ENCODE assay signal across 1 cellular context in genomic region chr7:34837826-34838225, GRCh38.
TF ChIP-seq lines count a peak whose summit lies in the region.

No MANE protein-coding gene starts in this region.

TF ChIP-seq in HepG2, 621 proteins besides CTCF, POLR2A, EP300 and RAD21 (continued from another document):
- TF ChIP-seq, protein P1, sequence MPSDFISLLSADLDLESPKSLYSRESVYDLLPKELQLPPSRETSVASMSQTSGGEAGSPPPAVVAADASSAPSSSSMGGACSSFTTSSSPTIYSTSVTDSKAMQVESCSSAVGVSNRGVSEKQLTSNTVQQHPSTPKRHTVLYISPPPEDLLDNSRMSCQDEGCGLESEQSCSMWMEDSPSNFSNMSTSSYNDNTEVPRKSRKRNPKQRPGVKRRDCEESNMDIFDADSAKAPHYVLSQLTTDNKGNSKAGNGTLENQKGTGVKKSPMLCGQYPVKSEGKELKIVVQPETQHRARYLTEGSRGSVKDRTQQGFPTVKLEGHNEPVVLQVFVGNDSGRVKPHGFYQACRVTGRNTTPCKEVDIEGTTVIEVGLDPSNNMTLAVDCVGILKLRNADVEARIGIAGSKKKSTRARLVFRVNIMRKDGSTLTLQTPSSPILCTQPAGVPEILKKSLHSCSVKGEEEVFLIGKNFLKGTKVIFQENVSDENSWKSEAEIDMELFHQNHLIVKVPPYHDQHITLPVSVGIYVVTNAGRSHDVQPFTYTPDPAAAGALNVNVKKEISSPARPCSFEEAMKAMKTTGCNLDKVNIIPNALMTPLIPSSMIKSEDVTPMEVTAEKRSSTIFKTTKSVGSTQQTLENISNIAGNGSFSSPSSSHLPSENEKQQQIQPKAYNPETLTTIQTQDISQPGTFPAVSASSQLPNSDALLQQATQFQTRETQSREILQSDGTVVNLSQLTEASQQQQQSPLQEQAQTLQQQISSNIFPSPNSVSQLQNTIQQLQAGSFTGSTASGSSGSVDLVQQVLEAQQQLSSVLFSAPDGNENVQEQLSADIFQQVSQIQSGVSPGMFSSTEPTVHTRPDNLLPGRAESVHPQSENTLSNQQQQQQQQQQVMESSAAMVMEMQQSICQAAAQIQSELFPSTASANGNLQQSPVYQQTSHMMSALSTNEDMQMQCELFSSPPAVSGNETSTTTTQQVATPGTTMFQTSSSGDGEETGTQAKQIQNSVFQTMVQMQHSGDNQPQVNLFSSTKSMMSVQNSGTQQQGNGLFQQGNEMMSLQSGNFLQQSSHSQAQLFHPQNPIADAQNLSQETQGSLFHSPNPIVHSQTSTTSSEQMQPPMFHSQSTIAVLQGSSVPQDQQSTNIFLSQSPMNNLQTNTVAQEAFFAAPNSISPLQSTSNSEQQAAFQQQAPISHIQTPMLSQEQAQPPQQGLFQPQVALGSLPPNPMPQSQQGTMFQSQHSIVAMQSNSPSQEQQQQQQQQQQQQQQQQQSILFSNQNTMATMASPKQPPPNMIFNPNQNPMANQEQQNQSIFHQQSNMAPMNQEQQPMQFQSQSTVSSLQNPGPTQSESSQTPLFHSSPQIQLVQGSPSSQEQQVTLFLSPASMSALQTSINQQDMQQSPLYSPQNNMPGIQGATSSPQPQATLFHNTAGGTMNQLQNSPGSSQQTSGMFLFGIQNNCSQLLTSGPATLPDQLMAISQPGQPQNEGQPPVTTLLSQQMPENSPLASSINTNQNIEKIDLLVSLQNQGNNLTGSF (CRISPR knock-in tag; IDR thresholded peaks at IDR 0.05): no peak
- TF ChIP-seq HNRNPK (IDR thresholded peaks at IDR 0.05; ENCODE audit: low read depth, low read length, poor library complexity, severe bottlenecking) (no peak), HDAC1 (CRISPR knock-in tag; IDR thresholded peaks at IDR 0.05) (no peak), SAFB2 (CRISPR knock-in tag; IDR thresholded peaks at IDR 0.05; ENCODE audit: borderline replicate concordance, low read depth) (no peak), AGO2 (optimal IDR thresholded peaks at IDR 0.05; ENCODE audit: low read depth, low read length) (no peak), SYNCRIP (IDR thresholded peaks at IDR 0.05; ENCODE audit: insufficient read depth, low read depth, low read length) (no peak)
